In genomic region chr18:70030728-70031127, GRCh38 we compare ENCODE assay signal across 21 cellular contexts.
"Had no signal": no experiment of that assay in that cellular context is flagged by ENCODE, and none has a peak within 500 bp of the region (broad histone marks: within the 10 kb centered on the region; RNA-seq: fewer than 3 reads in every experiment).

No MANE protein-coding gene starts in this region.

- H3K4me3 ChIP-seq: coronary artery, esophagus muscularis mucosa, gastroesophageal sphincter, heart right ventricle, left lung, lower lobe of right lung had no signal

- H3K27me3 ChIP-seq: dorsolateral prefrontal cortex, esophagus muscularis mucosa, foreskin keratinocyte, gastroesophageal sphincter, heart right ventricle, left lung had no signal

- FAIRE-seq: colon, endothelial cell of umbilical vein, frontal cortex, islet of Langerhans, keratinocyte had no signal

- ATAC-seq: foreskin keratinocyte, gastroesophageal sphincter, heart right ventricle, left cardiac atrium, left lung, left ventricle myocardium superior, lower lobe of right lung had no signal

- H3K27ac ChIP-seq: coronary artery, esophagus muscularis mucosa, foreskin keratinocyte, gastroesophageal sphincter, heart right ventricle, left lung, lower lobe of right lung had no signal

- H3K4me1 ChIP-seq: esophagus muscularis mucosa, foreskin keratinocyte, gastroesophageal sphincter, heart right ventricle, left lung, lower lobe of right lung had no signal

- DNase-seq: dermis blood vessel endothelial cell; dorsolateral prefrontal cortex; effector CD4-positive, alpha-beta T cell; effector memory CD4-positive, alpha-beta T cell; foreskin keratinocyte; heart right ventricle; hippocampal formation; left cardiac atrium; left lung; left ventricle myocardium superior; lower lobe of right lung; mesenchymal stem cell; midbrain had no signal

- H3K9me3 ChIP-seq: esophagus muscularis mucosa, gastroesophageal sphincter, heart right ventricle, left lung, lower lobe of right lung had no signal
